Comparison of ENCODE assay signal across 11 cellular contexts in genomic region chr3:137165117-137165806, GRCh38.
DNase-seq lines count a peak whose midpoint lies in the region; ATAC-seq and TF ChIP-seq lines count a peak whose summit lies in the region.
"Had no signal": no experiment of that assay in that cellular context is flagged by ENCODE, and none has a peak within 500 bp of the region (broad histone marks: within the 10 kb centered on the region; RNA-seq: fewer than 3 reads in every experiment).

No MANE protein-coding gene starts in this region.

- H3K27me3 ChIP-seq in RWPE2 (ENCODE audit: insufficient read depth, poor library complexity, severe bottlenecking) (no peaks in the 10 kb centered on the region), upper lobe of right lung (no peaks in the 10 kb centered on the region)

- H3K4me1 Mint-ChIP-seq in mesothelial cell of epicardium = peaks cover 9% of the 10 kb centered on the region
- no peaks in the 10 kb centered on the region for H3K4me1 Mint-ChIP-seq in activated T-helper 17 cell treated with anti-CD3 and anti-CD28 coated beads, Interleukin-2, amount 50 U/mL, for 72 hours
- H3K4me1 Mint-ChIP-seq: memory B cell had no signal

- TF ChIP-seq CTCF in RWPE2 (IDR thresholded peaks at IDR 0.05; ENCODE audit: poor library complexity, severe bottlenecking) (no peak), fibroblast of the aortic adventitia (IDR thresholded peaks at IDR 0.05; ENCODE audit: insufficient read depth, low read length) (no peak), upper lobe of right lung (IDR thresholded peaks at IDR 0.05) (no peak), mesothelial cell of epicardium (IDR thresholded peaks at IDR 0.05; ENCODE audit: unreplicated experiment) (no peak)

- no peaks in the 10 kb centered on the region for H3K27me3 Mint-ChIP-seq in mesothelial cell of epicardium (ENCODE audit: low read depth)
- H3K27me3 Mint-ChIP-seq in activated T-helper 17 cell treated with anti-CD3 and anti-CD28 coated beads, Interleukin-2, amount 50 U/mL, for 72 hours = peaks cover 15% of the 10 kb centered on the region

- DNase-seq in A172 (ENCODE audit: low spot score) (peak; percentile 76), H4 (ENCODE audit: low spot score) (peak; percentile 91), RWPE2 (ENCODE audit: low spot score) (no peak), fibroblast of the aortic adventitia (ENCODE audit: low read depth) (peak; percentile 4), upper lobe of right lung (no peak), mesothelial cell of epicardium (ENCODE audit: low spot score in 2 of 2, unreplicated experiment in 2 of 2) (no peak), sciatic nerve (ENCODE audit: low spot score) (no peak)
- DNase-seq: NCI-H1048, NCI-H446 treated with DMSO at 0.1 percent for 48 hours had no signal

- peaks cover 6% of the 10 kb centered on the region for H3K4me1 ChIP-seq in RWPE2 (ENCODE audit: insufficient read depth, poor library complexity, severe bottlenecking)
- peaks cover 3% of the 10 kb centered on the region for H3K4me1 ChIP-seq in upper lobe of right lung

- H3K9me3 ChIP-seq in RWPE2 (ENCODE audit: severe bottlenecking) (no peaks in the 10 kb centered on the region), upper lobe of right lung (no peaks in the 10 kb centered on the region)

- H3K4me3 Mint-ChIP-seq in mesothelial cell of epicardium = no peak overlapping the region
- no peak overlapping the region for H3K4me3 Mint-ChIP-seq in activated T-helper 17 cell treated with anti-CD3 and anti-CD28 coated beads, Interleukin-2, amount 50 U/mL, for 72 hours
- H3K4me3 Mint-ChIP-seq: memory B cell had no signal

- peaks cover 4% of the 10 kb centered on the region for H3K9me3 Mint-ChIP-seq in mesothelial cell of epicardium
- peaks cover 1% of the 10 kb centered on the region for H3K9me3 Mint-ChIP-seq in activated T-helper 17 cell treated with anti-CD3 and anti-CD28 coated beads, Interleukin-2, amount 50 U/mL, for 72 hours
- H3K9me3 Mint-ChIP-seq: memory B cell had no signal

- no peaks in the 10 kb centered on the region for H3K36me3 Mint-ChIP-seq in mesothelial cell of epicardium
- H3K36me3 Mint-ChIP-seq in activated T-helper 17 cell treated with anti-CD3 and anti-CD28 coated beads, Interleukin-2, amount 50 U/mL, for 72 hours (ENCODE audit: low read depth) = no peaks in the 10 kb centered on the region
- H3K36me3 Mint-ChIP-seq: memory B cell had no signal

- intact Hi-C loops in upper lobe of right lung (cut with DNase I) = no loop called here
- intact Hi-C loops in sciatic nerve (cut with DNase I) = no loop called here

- H3K27ac ChIP-seq in RWPE2 (ENCODE audit: poor library complexity, severe bottlenecking) = no peak overlapping the region
- no peak overlapping the region for H3K27ac ChIP-seq in upper lobe of right lung

- no peaks in the 10 kb centered on the region for H3K36me3 ChIP-seq in RWPE2 (ENCODE audit: low read depth)
- no peaks in the 10 kb centered on the region for H3K36me3 ChIP-seq in upper lobe of right lung

- H3K4me3 ChIP-seq in RWPE2 (ENCODE audit: severe bottlenecking) = no peak overlapping the region
- no peak overlapping the region for H3K4me3 ChIP-seq in fibroblast of the aortic adventitia (ENCODE audit: low read depth, low read length)
- H3K4me3 ChIP-seq in upper lobe of right lung = no peak overlapping the region

- ATAC-seq in RWPE2 (ENCODE audit: low read depth) = peak; percentile 85
- no peak for ATAC-seq in upper lobe of right lung
- no peak for ATAC-seq in activated T-helper 17 cell treated with anti-CD3 and anti-CD28 coated beads, Interleukin-2, amount 50 U/mL, for 72 hours (replicated peaks)
- no peak for ATAC-seq in sciatic nerve

- H3K27ac Mint-ChIP-seq in mesothelial cell of epicardium = no peak overlapping the region
- H3K27ac Mint-ChIP-seq in activated T-helper 17 cell treated with anti-CD3 and anti-CD28 coated beads, Interleukin-2, amount 50 U/mL, for 72 hours = no peak overlapping the region
- H3K27ac Mint-ChIP-seq: memory B cell had no signal

Comparison
In these comparisons a context has a peak if more than half of its experiments do, and no peak if none do; other contexts are left out.
1. DNase-seq: peak in A172 (single experiment), H4 (single experiment) and fibroblast of the aortic adventitia (single experiment); none in RWPE2 (single experiment), upper lobe of right lung (single experiment), mesothelial cell of epicardium (0 of 2) and sciatic nerve (single experiment).